Comparison of ENCODE assay signal across 28 cellular contexts in the genomic region with DNA sequence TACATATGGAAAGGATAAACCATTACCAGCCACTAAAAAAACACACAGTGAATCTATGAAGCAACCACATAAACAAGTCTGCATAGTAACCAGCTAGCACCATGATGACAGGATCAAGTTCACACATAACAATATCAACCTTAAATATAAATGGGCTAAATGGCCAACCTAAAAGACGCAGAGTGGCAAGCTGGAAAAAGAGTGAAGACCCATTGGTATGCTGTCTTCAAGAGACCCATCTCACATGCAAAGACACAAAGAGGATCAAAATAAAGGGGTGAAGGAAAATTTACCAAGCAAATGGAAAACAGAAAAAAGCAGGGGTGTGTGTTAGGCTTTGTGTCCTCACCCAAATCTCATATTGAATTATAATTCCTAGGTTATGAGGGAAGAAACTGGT.
"Had no signal": no experiment of that assay in that cellular context is flagged by ENCODE, and none has a peak within 500 bp of the region (broad histone marks: within the 10 kb centered on the region; RNA-seq: fewer than 3 reads in every experiment).

No MANE protein-coding gene starts in this region.

- H3K36me3 ChIP-seq: adrenal gland, ascending aorta, brain microvascular endothelial cell, breast epithelium, cardiac muscle cell had no signal

- H3K9me3 ChIP-seq: adrenal gland, ascending aorta had no signal

- H3K4me3 ChIP-seq: adrenal gland, ascending aorta, body of pancreas, breast epithelium, cardiac muscle cell had no signal

- H3K4me1 ChIP-seq: adrenal gland, ascending aorta, body of pancreas, breast epithelium had no signal

- H3K27me3 ChIP-seq: adrenal gland, ascending aorta, body of pancreas, brain microvascular endothelial cell, breast epithelium, cardiac muscle cell had no signal

- H3K27ac ChIP-seq: adrenal gland, ascending aorta, body of pancreas, brain microvascular endothelial cell, breast epithelium, cardiac muscle cell had no signal

- DNase-seq: activated effector memory CD4-positive, alpha-beta T cell treated with anti-CD3 and anti-CD28 coated beads, Interleukin-2, amount 50 U/mL, for 16 hours; activated effector memory CD4-positive, alpha-beta T cell treated with Interleukin-2 at 50 U/mL for 16 hours; activated gamma-delta T cell; activated gamma-delta T cell treated with Interleukin-2 at 50 U/mL for 16 hours; activated naive CD4-positive, alpha-beta T cell; activated naive CD4-positive, alpha-beta T cell treated with anti-CD3 and anti-CD28 coated beads for 36 hours; activated naive CD4-positive, alpha-beta T cell treated with anti-CD3 and anti-CD28 coated beads, Interleukin-2, amount 10 ng/mL, durations not matched to agents 7 days and 5 days; activated naive CD4-positive, alpha-beta T cell treated with anti-CD3 and anti-CD28 coated beads, Interleukin-2, amount 50 U/mL, for 16 hours; activated naive CD4-positive, alpha-beta T cell treated with Interleukin-2 at 50 U/mL for 16 hours; activated naive CD8-positive, alpha-beta T cell treated with anti-CD3 and anti-CD28 coated beads for 36 hours; activated naive CD8-positive, alpha-beta T cell treated with anti-CD3 and anti-CD28 coated beads, Interleukin-2, amount 10 ng/mL, durations not matched to agents 7 days and 5 days; activated naive CD8-positive, alpha-beta T cell treated with anti-CD3 and anti-CD28 coated beads, Interleukin-2, amount 50 U/mL, for 24 hours; activated T-cell treated with anti-CD3 and anti-CD28 coated beads, Interleukin-2, amount 50 U/mL, for 4 hours; activated T-cell treated with anti-CD3 and anti-CD28 coated beads, Interleukin-2, amount 50 U/mL, for 48 hours; activated T-cell treated with anti-CD3 and anti-CD28 coated beads, Interleukin-2, amount 50 U/mL, for 72 hours; adrenal gland; amniotic stem cell; amygdala; anterior cingulate cortex; aorta; body of pancreas; brain microvascular endothelial cell; caudate nucleus; central memory CD4-positive, alpha-beta T cell; cerebellar nuclear complex had no signal
